ENCODE assay signal across 8 cellular contexts in genomic region chr16:27330542-27330941, GRCh38. TPM values are rescaled to one million over a fixed set of nuclear protein-coding genes. Genes with fewer than 3 reads are reported as not detected.
DNase-seq lines count a peak whose midpoint lies in the region; ATAC-seq and TF ChIP-seq lines count a peak whose summit lies in the region.

No MANE protein-coding gene starts in this region.

- no peak for TF ChIP-seq POLR2A in sigmoid colon (IDR thresholded peaks at IDR 0.05)

- no peaks in the 10 kb centered on the region for H3K27me3 ChIP-seq in CD8-positive, alpha-beta memory T cell (ENCODE audit: insufficient read depth, low read length, poor library complexity, severe bottlenecking)
- H3K27me3 ChIP-seq in adipocyte (replicated peaks; ENCODE audit: control insufficient read depth, insufficient read depth, low read length) (no peaks in the 10 kb centered on the region), sigmoid colon (no peaks in the 10 kb centered on the region)

- TF ChIP-seq EP300 in sigmoid colon (IDR thresholded peaks at IDR 0.05): peak; percentile 89 to 99 (median 95)

- WGBS in sigmoid colon, 2 donors: 75 to 86% methylated on average over 5 of the region's 5 CpGs

- intact Hi-C loops in left cardiac atrium (cut with DNase I) (no loop called here), sigmoid colon (cut with DNase I) (loop anchor here (2.0 kb wide), 1 partner anchor 16 kb away; no protein-coding TSS in a partner anchor)

- peaks cover 28% of the 10 kb centered on the region for H3K36me3 ChIP-seq in CD8-positive, alpha-beta memory T cell (ENCODE audit: insufficient read depth, low read length)
- H3K36me3 ChIP-seq in adipocyte (ENCODE audit: control insufficient read depth, insufficient read depth, low read length, severe bottlenecking) (peaks cover 19% of the 10 kb centered on the region), sigmoid colon (peaks cover 0 to 14% (median 0%) of the 10 kb centered on the region in 4 donors)

- H3K27ac ChIP-seq in CD8-positive, alpha-beta memory T cell (ENCODE audit: low read depth, low read length): no peak overlapping the region
- peak overlapping the region; percentile 96 to 99 (median 99) for H3K27ac ChIP-seq in sigmoid colon

- no peak overlapping the region for H3K4me3 Mint-ChIP-seq in CD8-positive, alpha-beta memory T cell

- peaks cover 10 to 66% (median 25%) of the 10 kb centered on the region in 3 donors for H3K36me3 Mint-ChIP-seq in CD8-positive, alpha-beta memory T cell

- no peak for TF ChIP-seq CTCF in sigmoid colon (IDR thresholded peaks at IDR 0.05)

- CTCF ChIA-PET in CD8-positive, alpha-beta memory T cell (lab: Charles Lee): interaction anchor here (1.9 kb wide), 1 partner anchor 37 kb away, joined by 6 read pairs; no protein-coding TSS in a partner anchor

- H3K4me3 ChIP-seq in CD8-positive, alpha-beta memory T cell (ENCODE audit: low read length): no peak overlapping the region
- H3K4me3 ChIP-seq in adipocyte (ENCODE audit: low read length) (no peak overlapping the region), sigmoid colon (no peak overlapping the region)

- peaks cover 44% of the 10 kb centered on the region for H3K4me1 ChIP-seq in CD8-positive, alpha-beta memory T cell (ENCODE audit: insufficient read depth, low read length)
- peaks cover 41% of the 10 kb centered on the region for H3K4me1 ChIP-seq in adipocyte (ENCODE audit: control insufficient read depth, insufficient read depth, low read length)
- peaks cover 0 to 97% (median 81%) of the 10 kb centered on the region in 4 donors for H3K4me1 ChIP-seq in sigmoid colon

- no peak for DNase-seq in CD8-positive, alpha-beta memory T cell
- DNase-seq in adipocyte (ENCODE audit: low read depth) (peak; percentile 31), left cardiac atrium (peak; percentile 85), sigmoid colon (peak; percentile 97), DMS 273 (lab: John Stamatoyannopoulos, UW; ENCODE audit: unreplicated experiment) (no peak)

- no peaks in the 10 kb centered on the region for H3K9me3 Mint-ChIP-seq in CD8-positive, alpha-beta memory T cell

- POLR2A ChIA-PET in CD8-positive, alpha-beta memory T cell (lab: Charles Lee): no interaction called here

- H3K9me3 ChIP-seq in CD8-positive, alpha-beta memory T cell (ENCODE audit: low read length): no peaks in the 10 kb centered on the region
- H3K9me3 ChIP-seq in adipocyte (ENCODE audit: control insufficient read depth, low read length) (no peaks in the 10 kb centered on the region), sigmoid colon (no peaks in the 10 kb centered on the region)

- H3K27ac Mint-ChIP-seq in CD8-positive, alpha-beta memory T cell: peak overlapping the region; percentile 19 to 87 (median 76)

- no peaks in the 10 kb centered on the region for H3K27me3 Mint-ChIP-seq in CD8-positive, alpha-beta memory T cell

- peaks cover 45 to 83% (median 82%) of the 10 kb centered on the region in 3 donors for H3K4me1 Mint-ChIP-seq in CD8-positive, alpha-beta memory T cell

- H3K9ac ChIP-seq in adipocyte (ENCODE audit: low read length): peak overlapping the region; percentile 53

- ATAC-seq in left cardiac atrium (peak; percentile 79 to 80), GM21529 (IDR thresholded peaks at IDR 0.05; ENCODE audit: unreplicated experiment) (no peak), GM19328 (IDR thresholded peaks at IDR 0.05; ENCODE audit: unreplicated experiment) (no peak), GM18498 (IDR thresholded peaks at IDR 0.05; ENCODE audit: unreplicated experiment) (no peak)

RNA-seq across cellular contexts. Expression of gene IL4R, which starts 16.8 kb away (rescaled TPM):
- 100 to 1,000 TPM; 140 to 142 TPM for total RNA-seq in CD8-positive, alpha-beta memory T cell
- 41.6 TPM for polyA plus RNA-seq in CD8-positive, alpha-beta memory T cell
- 10 to 100 TPM; 19.8 to 56.8 TPM for total RNA-seq in left cardiac atrium
- 100 to 1,000 TPM in 2 of 4 donors, 10 to 100 TPM in 2; 54.6 to 177 (median 102) TPM for total RNA-seq in sigmoid colon
- polyA plus RNA-seq in sigmoid colon: 100 to 1,000 TPM in 1 of 3 donors, 10 to 100 TPM in 2; 16.9 to 105 (median 19.8) TPM

Comparison
In these comparisons a context has a peak if more than half of its experiments do, and no peak if none do; other contexts are left out.
1. DNase-seq: peak in adipocyte (single experiment), left cardiac atrium (single experiment) and sigmoid colon (single experiment); none in CD8-positive, alpha-beta memory T cell (0 of 5) and DMS 273 (single experiment).
2. ATAC-seq: peak in left cardiac atrium (2 of 2); none in GM21529 (single experiment), GM19328 (single experiment) and GM18498 (single experiment).